ENCODE assay signal across 8 cellular contexts in the genomic region with DNA sequence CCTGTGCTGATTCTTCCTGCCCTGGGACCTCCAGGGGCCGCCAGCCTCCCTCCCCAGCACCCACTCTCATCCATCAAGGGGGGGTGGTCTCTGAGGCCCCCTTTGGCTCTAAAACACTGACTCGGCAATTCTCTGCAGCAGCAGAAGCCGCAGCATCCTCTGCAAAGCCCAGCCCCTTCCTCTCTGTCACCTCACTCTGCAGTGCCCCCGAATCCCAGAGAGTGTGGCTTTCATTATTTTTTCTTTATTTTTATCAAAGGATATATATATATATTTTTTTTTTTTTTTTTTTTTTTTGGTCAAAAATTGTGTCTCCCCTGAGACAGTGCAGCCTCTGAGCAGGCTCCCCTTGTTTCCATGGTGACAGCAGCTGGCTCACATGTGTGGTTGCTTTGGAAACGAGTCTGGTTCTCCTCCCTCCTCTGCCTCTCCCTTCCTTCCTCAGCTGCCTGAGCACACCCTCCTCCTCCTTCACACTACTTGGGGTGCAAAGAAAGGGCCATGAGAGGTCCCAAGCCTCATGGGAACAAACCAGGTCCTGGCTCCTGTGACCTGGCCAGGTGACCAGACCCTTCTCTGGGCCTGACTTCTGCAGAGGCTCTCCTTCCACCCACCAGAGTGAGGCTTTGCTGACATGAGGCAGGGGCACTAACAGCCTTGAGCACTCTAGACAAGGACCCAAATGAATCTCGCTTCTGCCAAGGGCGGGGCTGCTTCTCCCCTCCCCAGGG.
A peak's percentile ranks its signal among the peaks of the same experiment; 100 is the strongest.
DNase-seq lines count a peak whose midpoint lies in the region; ATAC-seq and TF ChIP-seq lines count a peak whose summit lies in the region.

No MANE protein-coding gene starts in this region.

- no peaks in the 10 kb centered on the region for H3K36me3 Mint-ChIP-seq in endodermal cell (ENCODE audit: low read depth)

- TF ChIP-seq CTCF in GM13976 (IDR thresholded peaks at IDR 0.05; ENCODE audit: borderline replicate concordance, control extremely low read depth, extremely low read depth, insufficient read depth, missing control alignments) (no peak), endodermal cell (conservative IDR thresholded peaks at IDR 0.05) (no peak), vagina (IDR thresholded peaks at IDR 0.05) (no peak)

- no peaks in the 10 kb centered on the region for H3K9me3 Mint-ChIP-seq in endodermal cell

- H3K4me1 ChIP-seq in endodermal cell (ENCODE audit: control insufficient read depth, insufficient read depth, low read length) (no peaks in the 10 kb centered on the region), trophoblast cell (ENCODE audit: control insufficient read depth in 1 of 2, insufficient read depth in 2 of 2, low read length in 2 of 2) (peaks cover 19 to 21% of the 10 kb centered on the region in 2 experiments), vagina (peaks cover 32% of the 10 kb centered on the region)

- H3K27ac Mint-ChIP-seq in endodermal cell, result no peak overlapping the region

- no peak overlapping the region for H2AFZ ChIP-seq in trophoblast cell (ENCODE audit: insufficient read depth, low read length, poor library complexity)

- intact Hi-C loops in vagina (cut with DNase I), result no loop called here

- H2AK5ac ChIP-seq in trophoblast cell (ENCODE audit: low read length), result no peak overlapping the region

- no peak overlapping the region for H4K12ac ChIP-seq in trophoblast cell (ENCODE audit: low read depth, low read length)

- H2BK12ac ChIP-seq in trophoblast cell (ENCODE audit: low read length), result peak overlapping the region; percentile 1

- 71 to 75% methylated on average over 2 to 6 of the region's 7 CpGs for WGBS in endodermal cell (ENCODE audit: insufficient coverage in 1 of 2, insufficient read length in 1 of 2), 2 experiments
- WGBS in trophoblast cell (ENCODE audit: extremely low coverage, insufficient coverage, insufficient read length), result no CpG with 5 or more reads among the region's 7 CpGs

- peak overlapping the region; percentile 61 for H3K27ac ChIP-seq in endodermal cell (ENCODE audit: low read depth, low read length)
- H3K27ac ChIP-seq in trophoblast cell (ENCODE audit: low read depth, low read length), result no peak overlapping the region
- H3K27ac ChIP-seq in vagina, result no peak overlapping the region

- H3K4me2 ChIP-seq in trophoblast cell (ENCODE audit: low read length), result no peak overlapping the region

- no peak overlapping the region for H3K4ac ChIP-seq in trophoblast cell (ENCODE audit: low read depth, low read length)

- ATAC-seq in HG03432 (IDR thresholded peaks at IDR 0.05; ENCODE audit: unreplicated experiment), result peak; percentile 85

- no peak overlapping the region for H3K18ac ChIP-seq in trophoblast cell (ENCODE audit: low read length)

- H4K91ac ChIP-seq in trophoblast cell (ENCODE audit: low read depth, low read length), result no peak overlapping the region

- peaks cover 9% of the 10 kb centered on the region for H3K79me1 ChIP-seq in trophoblast cell (ENCODE audit: low read length)

- no peak overlapping the region for H3K4me3 Mint-ChIP-seq in endodermal cell

- H3K4me3 ChIP-seq in endodermal cell (ENCODE audit: low read length) (no peak overlapping the region), trophoblast cell (ENCODE audit: low read depth, low read length) (no peak overlapping the region), vagina (no peak overlapping the region)

- in situ Hi-C loops in GM13976 (cut with MboI; ENCODE audit: low sequenced_read_pairs, unreplicated experiment), result no loop called here

- peak; percentile 87 for DNase-seq in GM13976 (ENCODE audit: low spot score)
- peak; percentile 45 for DNase-seq in activated CD4-positive, alpha-beta T cell treated with anti-CD3 and anti-CD28 coated beads for 1 hour
- DNase-seq in endodermal cell, result peak; percentile 65
- no peak for DNase-seq in trophoblast cell
- DNase-seq in RKO (ENCODE audit: low spot score), result no peak
- no peak for DNase-seq in vagina (ENCODE audit: extremely low spot score in 2 of 2)
- no peak for DNase-seq in NCI-H446 treated with DMSO at 0.1 percent for 48 hours (lab: John Stamatoyannopoulos, UW)

- peaks cover 25% of the 10 kb centered on the region for H3K4me1 Mint-ChIP-seq in endodermal cell

- H3K9me3 ChIP-seq in endodermal cell (ENCODE audit: control insufficient read depth, low read length), result no peaks in the 10 kb centered on the region
- H3K9me3 ChIP-seq in trophoblast cell (ENCODE audit: insufficient read depth, low read depth, low read length), result peaks cover 5% of the 10 kb centered on the region
- no peaks in the 10 kb centered on the region for H3K9me3 ChIP-seq in vagina

- no peak overlapping the region for H3K14ac ChIP-seq in trophoblast cell (ENCODE audit: low read length)

- no peak overlapping the region for H4K8ac ChIP-seq in trophoblast cell (ENCODE audit: low read depth, low read length)

- no peak overlapping the region for H3K9ac ChIP-seq in endodermal cell (ENCODE audit: extremely low read depth, low read length, poor library complexity, severe bottlenecking)
- H3K9ac ChIP-seq in trophoblast cell (ENCODE audit: low read length), result no peak overlapping the region

- no peak overlapping the region for H3K23ac ChIP-seq in trophoblast cell (ENCODE audit: low read length)

- no peaks in the 10 kb centered on the region for H3K27me3 ChIP-seq in endodermal cell (ENCODE audit: control insufficient read depth, insufficient read depth, low read length, poor library complexity, severe bottlenecking)
- no peaks in the 10 kb centered on the region for H3K27me3 ChIP-seq in trophoblast cell (ENCODE audit: insufficient read depth, low read length)
- no peaks in the 10 kb centered on the region for H3K27me3 ChIP-seq in vagina

- TF ChIP-seq POLR2A in vagina (IDR thresholded peaks at IDR 0.05), result no peak

- H3K27me3 Mint-ChIP-seq in endodermal cell (ENCODE audit: insufficient read depth), result peaks cover 3% of the 10 kb centered on the region

- H3K79me2 ChIP-seq in trophoblast cell (ENCODE audit: control insufficient read depth, insufficient read depth, low read length, poor library complexity), result no peaks in the 10 kb centered on the region

- no peak overlapping the region for H2BK5ac ChIP-seq in trophoblast cell (ENCODE audit: low read depth, low read length, poor library complexity)

- no peak overlapping the region for H2BK120ac ChIP-seq in trophoblast cell (ENCODE audit: insufficient read depth, low read length, poor library complexity)

- H3K36me3 ChIP-seq in endodermal cell (ENCODE audit: control insufficient read depth, insufficient read depth, low read length) (no peaks in the 10 kb centered on the region), trophoblast cell (ENCODE audit: control insufficient read depth in 1 of 2, insufficient read depth in 2 of 2, low read length in 2 of 2) (no peaks in the 10 kb centered on the region), vagina (no peaks in the 10 kb centered on the region)

Comparison
In these comparisons a context has a peak if more than half of its experiments do, and no peak if none do; other contexts are left out.
1. DNase-seq: peak in GM13976 (single experiment), activated CD4-positive, alpha-beta T cell treated with anti-CD3 and anti-CD28 coated beads for 1 hour (single experiment) and endodermal cell (single experiment); none in trophoblast cell (0 of 2), RKO (single experiment), vagina (0 of 2) and NCI-H446 treated with DMSO at 0.1 percent for 48 hours (single experiment).